ENCODE assay signal across 1 cellular context in genomic region chr9:89923961-89924504, GRCh38.
A peak's percentile ranks its signal among the peaks of the same experiment; 100 is the strongest.
TF ChIP-seq lines count a peak whose summit lies in the region.

No MANE protein-coding gene starts in this region.

TF ChIP-seq in HepG2, 621 proteins besides CTCF, POLR2A, EP300 and RAD21 (continued from another document and continues in another):
- TF ChIP-seq USF2 (IDR thresholded peaks at IDR 0.05; ENCODE audit: low read depth, low read length): peak; percentile 83
- TF ChIP-seq USF2 (CRISPR knock-in tag; IDR thresholded peaks at IDR 0.05; ENCODE audit: borderline replicate concordance): peak; percentile 74; the same call in 1 of the 2 replicates
- TF ChIP-seq ZNF704 (CRISPR knock-in tag; IDR thresholded peaks at IDR 0.05; ENCODE audit: borderline replicate concordance): no peak
- no peak for TF ChIP-seq AHR (CRISPR knock-in tag; IDR thresholded peaks at IDR 0.05)
- TF ChIP-seq TEAD3 (CRISPR knock-in tag; optimal IDR thresholded peaks at IDR 0.05; ENCODE audit: borderline replicate concordance): peak; percentile 57
- TF ChIP-seq ZNF749 (CRISPR knock-in tag; IDR thresholded peaks at IDR 0.05; ENCODE audit: borderline replicate concordance): no peak
- TF ChIP-seq ZNF777 (CRISPR knock-in tag; IDR thresholded peaks at IDR 0.05): no peak
- TF ChIP-seq SRSF9 (IDR thresholded peaks at IDR 0.05; ENCODE audit: borderline replicate concordance, insufficient read depth, low read depth, low read length, poor library complexity, severe bottlenecking): no peak
- TF ChIP-seq ARNTL (CRISPR knock-in tag; IDR thresholded peaks at IDR 0.05): peak; percentile 81
- TF ChIP-seq RFX1 (IDR thresholded peaks at IDR 0.05): no peak
- no peak for TF ChIP-seq NPAS2 (CRISPR knock-in tag; IDR thresholded peaks at IDR 0.05; ENCODE audit: borderline replicate concordance)
- no peak for TF ChIP-seq KDM2A (CRISPR knock-in tag; IDR thresholded peaks at IDR 0.05; ENCODE audit: borderline replicate concordance, low read depth)
- no peak for TF ChIP-seq ZNF280B (CRISPR knock-in tag; IDR thresholded peaks at IDR 0.05; ENCODE audit: borderline replicate concordance)
- peak; percentile 81 for TF ChIP-seq TFE3 (CRISPR knock-in tag; IDR thresholded peaks at IDR 0.05)
- TF ChIP-seq RELA (CRISPR knock-in tag; IDR thresholded peaks at IDR 0.05): no peak
- no peak for TF ChIP-seq ZNF251 (CRISPR knock-in tag; IDR thresholded peaks at IDR 0.05)
- no peak for TF ChIP-seq ZBTB40 (IDR thresholded peaks at IDR 0.05)
- no peak for TF ChIP-seq ZBTB40 (CRISPR knock-in tag; IDR thresholded peaks at IDR 0.05)
- TF ChIP-seq PHF21A (CRISPR knock-in tag; IDR thresholded peaks at IDR 0.05): 0 out of 2 replicates have a peak, but pooled peaks have one; percentile 36
- TF ChIP-seq GATAD2A (CRISPR knock-in tag; IDR thresholded peaks at IDR 0.05): peak; percentile 50
- no peak for TF ChIP-seq SMAD9 (CRISPR knock-in tag; IDR thresholded peaks at IDR 0.05)
- no peak for TF ChIP-seq ZNF18 (CRISPR knock-in tag; IDR thresholded peaks at IDR 0.05; ENCODE audit: insufficient replicate concordance)
- TF ChIP-seq EEA1 (CRISPR knock-in tag; IDR thresholded peaks at IDR 0.05; ENCODE audit: borderline replicate concordance): no peak
- TF ChIP-seq SP1 (IDR thresholded peaks at IDR 0.05): no peak
- no peak for TF ChIP-seq SP1 (CRISPR knock-in tag; IDR thresholded peaks at IDR 0.05)
- 0 out of 2 replicates have a peak, but pooled peaks have one; percentile 23 for TF ChIP-seq NFIC (IDR thresholded peaks at IDR 0.05; ENCODE audit: low read length)
- no peak for TF ChIP-seq ZBTB14 (CRISPR knock-in tag; IDR thresholded peaks at IDR 0.05)
- TF ChIP-seq FOXK2 (IDR thresholded peaks at IDR 0.05): no peak
- TF ChIP-seq ZNF329 (CRISPR knock-in tag; IDR thresholded peaks at IDR 0.05; ENCODE audit: low read depth): no peak
- no peak for TF ChIP-seq SMAD3 (CRISPR knock-in tag; IDR thresholded peaks at IDR 0.05)
- no peak for TF ChIP-seq ZSCAN29 (CRISPR knock-in tag; conservative IDR thresholded peaks at IDR 0.05)
- TF ChIP-seq DBP (CRISPR knock-in tag; IDR thresholded peaks at IDR 0.05; ENCODE audit: not compliant biosample characterization): no peak
- no peak for TF ChIP-seq FOSL1 (CRISPR knock-in tag; IDR thresholded peaks at IDR 0.05; ENCODE audit: borderline replicate concordance)
- no peak for TF ChIP-seq ZNF615 (CRISPR knock-in tag; IDR thresholded peaks at IDR 0.05; ENCODE audit: borderline replicate concordance)
- TF ChIP-seq NCOR1 (IDR thresholded peaks at IDR 0.05; ENCODE audit: borderline replicate concordance, low read length): no peak
- TF ChIP-seq ZNF883 (CRISPR knock-in tag; IDR thresholded peaks at IDR 0.05; ENCODE audit: not compliant biosample characterization): no peak
- no peak for TF ChIP-seq THYN1 (CRISPR knock-in tag; IDR thresholded peaks at IDR 0.05; ENCODE audit: borderline replicate concordance, low read depth)
- TF ChIP-seq SALL1 (CRISPR knock-in tag; IDR thresholded peaks at IDR 0.05): 0 out of 2 replicates have a peak, but pooled peaks have one; percentile 20
- TF ChIP-seq TBL1XR1 (IDR thresholded peaks at IDR 0.05; ENCODE audit: borderline replicate concordance, low read length, partially characterized antibody): peak; percentile 57
- no peak for TF ChIP-seq KMT2A (CRISPR knock-in tag; IDR thresholded peaks at IDR 0.05)
- TF ChIP-seq ZNF337 (CRISPR knock-in tag; IDR thresholded peaks at IDR 0.05; ENCODE audit: borderline replicate concordance, low read depth): no peak
- TF ChIP-seq TEAD2 (CRISPR knock-in tag; IDR thresholded peaks at IDR 0.05): no peak
